ENCODE assay signal across 21 cellular contexts in the genomic region with DNA sequence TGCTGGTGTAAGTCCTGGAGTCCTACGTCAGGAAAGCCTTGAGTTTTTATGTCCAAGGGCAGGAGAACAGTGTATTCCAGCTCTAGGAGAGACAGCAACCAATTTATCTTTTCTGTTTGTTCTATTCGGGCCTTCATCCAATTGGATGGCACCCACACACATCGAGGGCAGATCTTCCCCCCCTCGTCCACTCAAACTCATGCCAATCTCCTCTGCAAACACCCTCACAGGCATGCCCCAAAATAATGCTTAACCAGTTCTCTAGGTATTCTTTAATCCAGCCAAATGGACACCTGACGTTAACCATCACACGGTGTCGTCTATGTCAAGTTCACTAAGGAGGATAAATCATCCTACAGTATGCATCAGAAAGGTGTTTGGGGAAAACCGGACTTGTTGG.
"Had no signal": no experiment of that assay in that cellular context is flagged by ENCODE, and none has a peak within 500 bp of the region (broad histone marks: within the 10 kb centered on the region; RNA-seq: fewer than 3 reads in every experiment).

No MANE protein-coding gene starts in this region.

- DNase-seq: dermis blood vessel endothelial cell; effector memory CD4-positive, alpha-beta T cell; foreskin keratinocyte; heart right ventricle; hippocampal formation; left cardiac atrium; mesenchymal stem cell; mucosa of descending colon; naive B cell; pancreas; spleen; stimulated activated CD4-positive, alpha-beta T cell treated with anti-CD3 and anti-CD28 coated beads, Interleukin-4, amount 100 ng/mL, for 4 hours; stimulated activated naive B cell treated with anti-CD40 and anti-IgM and Interleukin-4, amounts not matched to agents 10 μg/mL and 1 μg/mL and 100 μg/mL, for 72 hours; transverse colon; upper lobe of right lung; uterus had no signal

- H3K9me3 ChIP-seq: esophagus muscularis mucosa, gastroesophageal sphincter, heart right ventricle, mucosa of descending colon, neutrophil, pancreas, spleen, transverse colon, upper lobe of right lung, uterus had no signal

- H3K27ac ChIP-seq: coronary artery, esophagus muscularis mucosa, foreskin keratinocyte, gastroesophageal sphincter, heart right ventricle, neutrophil, pancreas, skin epidermis, spleen, transverse colon, upper lobe of right lung, uterus had no signal

- H3K4me1 ChIP-seq: foreskin keratinocyte, gastroesophageal sphincter, pancreas, upper lobe of right lung, uterus had no signal

- H3K4me3 ChIP-seq: coronary artery, esophagus muscularis mucosa, gastroesophageal sphincter, heart right ventricle, mucosa of descending colon, pancreas, skin epidermis, spleen, transverse colon, upper lobe of right lung, uterus had no signal

- H3K27me3 ChIP-seq: esophagus muscularis mucosa, heart right ventricle, neutrophil, pancreas, spleen, transverse colon, upper lobe of right lung, uterus had no signal

- ATAC-seq: foreskin keratinocyte; gastroesophageal sphincter; mucosa of descending colon; pancreas; stimulated activated naive B cell treated with anti-CD40 and anti-IgM and Interleukin-4, amounts not matched to agents 10 μg/mL and 1 μg/mL and 100 μg/mL, for 72 hours; upper lobe of right lung had no signal

- H3K36me3 ChIP-seq: esophagus muscularis mucosa, gastroesophageal sphincter, heart right ventricle, neutrophil, pancreas, spleen, transverse colon, upper lobe of right lung, uterus had no signal
